Comparison of ENCODE assay signal across 1 cellular context in genomic region chr2:24651643-24652003, GRCh38.
TF ChIP-seq lines count a peak whose summit lies in the region.

No MANE protein-coding gene starts in this region.

TF ChIP-seq in SK-N-SH, 30 proteins besides CTCF, POLR2A, EP300 and RAD21 (continued from another document):
- TF ChIP-seq, protein P1, sequence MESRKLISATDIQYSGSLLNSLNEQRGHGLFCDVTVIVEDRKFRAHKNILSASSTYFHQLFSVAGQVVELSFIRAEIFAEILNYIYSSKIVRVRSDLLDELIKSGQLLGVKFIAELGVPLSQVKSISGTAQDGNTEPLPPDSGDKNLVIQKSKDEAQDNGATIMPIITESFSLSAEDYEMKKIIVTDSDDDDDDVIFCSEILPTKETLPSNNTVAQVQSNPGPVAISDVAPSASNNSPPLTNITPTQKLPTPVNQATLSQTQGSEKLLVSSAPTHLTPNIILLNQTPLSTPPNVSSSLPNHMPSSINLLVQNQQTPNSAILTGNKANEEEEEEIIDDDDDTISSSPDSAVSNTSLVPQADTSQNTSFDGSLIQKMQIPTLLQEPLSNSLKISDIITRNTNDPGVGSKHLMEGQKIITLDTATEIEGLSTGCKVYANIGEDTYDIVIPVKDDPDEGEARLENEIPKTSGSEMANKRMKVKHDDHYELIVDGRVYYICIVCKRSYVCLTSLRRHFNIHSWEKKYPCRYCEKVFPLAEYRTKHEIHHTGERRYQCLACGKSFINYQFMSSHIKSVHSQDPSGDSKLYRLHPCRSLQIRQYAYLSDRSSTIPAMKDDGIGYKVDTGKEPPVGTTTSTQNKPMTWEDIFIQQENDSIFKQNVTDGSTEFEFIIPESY (IDR thresholded peaks at IDR 0.05; ENCODE audit: borderline replicate concordance, low read depth): no peak
TF ChIP-seq in SK-N-SH: peak in this region for 0.
